27 cellular contexts compared by ENCODE assay signal in the genomic region with DNA sequence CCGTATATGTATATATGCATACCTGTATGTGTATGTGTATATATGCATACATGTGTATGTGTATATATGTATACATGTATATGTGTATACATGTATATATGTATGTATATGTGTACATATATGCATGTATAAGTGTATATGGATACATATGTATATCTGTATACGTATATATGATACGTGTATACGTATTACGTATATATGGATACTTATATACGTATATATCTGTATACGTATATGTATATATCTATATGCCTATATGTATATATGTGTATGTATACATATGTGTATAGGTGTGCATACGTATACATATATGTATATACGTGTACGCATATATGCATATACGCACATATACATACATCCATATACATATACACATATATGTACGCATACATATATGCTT.
"Had no signal": no experiment of that assay in that cellular context is flagged by ENCODE, and none has a peak within 500 bp of the region (broad histone marks: within the 10 kb centered on the region; RNA-seq: fewer than 3 reads in every experiment).

No MANE protein-coding gene starts in this region.

- H3K4me3 Mint-ChIP-seq: dendritic cell treated with granulocyte-macrophage colony-stimulating factor and Interleukin-4, amounts not matched to agents 40 ng/mL and 50 ng/mL, for 4 days; effector memory CD8-positive, alpha-beta T cell had no signal

- H3K36me3 ChIP-seq: colonic mucosa, esophagus muscularis mucosa, esophagus squamous epithelium, gastrocnemius medialis, gastroesophageal sphincter, heart left ventricle, heart right ventricle had no signal

- H3K27ac Mint-ChIP-seq: dendritic cell treated with granulocyte-macrophage colony-stimulating factor and Interleukin-4, amounts not matched to agents 40 ng/mL and 50 ng/mL, for 4 days; effector memory CD8-positive, alpha-beta T cell had no signal

- H2AFZ ChIP-seq: hepatocyte had no signal

- H3K79me2 ChIP-seq: hepatocyte had no signal

- FAIRE-seq: colon, endothelial cell of umbilical vein had no signal

- H3K4me1 ChIP-seq: colonic mucosa, esophagus muscularis mucosa, esophagus squamous epithelium, foreskin keratinocyte, gastroesophageal sphincter, heart left ventricle, heart right ventricle had no signal

- H3K4me3 ChIP-seq: colonic mucosa, coronary artery, dorsolateral prefrontal cortex, esophagus muscularis mucosa, esophagus squamous epithelium, gastrocnemius medialis, gastroesophageal sphincter, heart left ventricle, heart right ventricle, hepatocyte had no signal

- DNase-seq: colonic mucosa; cortex of kidney; dermis blood vessel endothelial cell; dorsolateral prefrontal cortex; effector CD4-positive, alpha-beta T cell; effector CD8-positive, alpha-beta T cell; effector memory CD4-positive, alpha-beta T cell; effector memory CD8-positive, alpha-beta T cell; erythroblast; esophagus squamous epithelium; foreskin fibroblast; foreskin keratinocyte; foreskin melanocyte; gastrocnemius medialis; glutamatergic neuron; head of caudate nucleus; heart left ventricle; heart right ventricle had no signal

- H3K27ac ChIP-seq: colonic mucosa, coronary artery, dorsolateral prefrontal cortex, epithelial cell of prostate, esophagus muscularis mucosa, esophagus squamous epithelium, foreskin keratinocyte, gastrocnemius medialis, gastroesophageal sphincter, heart left ventricle, heart right ventricle, hepatocyte had no signal

- H3K9me3 ChIP-seq: colonic mucosa, esophagus muscularis mucosa, esophagus squamous epithelium, gastrocnemius medialis, gastroesophageal sphincter had no signal

- H3K27me3 Mint-ChIP-seq: dendritic cell treated with granulocyte-macrophage colony-stimulating factor and Interleukin-4, amounts not matched to agents 40 ng/mL and 50 ng/mL, for 4 days; effector memory CD8-positive, alpha-beta T cell had no signal

- H3K4me2 ChIP-seq: hepatocyte had no signal

- ATAC-seq: effector memory CD8-positive, alpha-beta T cell; esophagus mucosa; foreskin keratinocyte; gastrocnemius medialis; gastroesophageal sphincter; heart left ventricle; heart right ventricle had no signal

- H3K27me3 ChIP-seq: colonic mucosa, dorsolateral prefrontal cortex, esophagus muscularis mucosa, esophagus squamous epithelium, foreskin keratinocyte, gastrocnemius medialis, gastroesophageal sphincter, heart left ventricle, heart right ventricle, hepatocyte had no signal
